ENCODE assay signal across 21 cellular contexts in the genomic region with DNA sequence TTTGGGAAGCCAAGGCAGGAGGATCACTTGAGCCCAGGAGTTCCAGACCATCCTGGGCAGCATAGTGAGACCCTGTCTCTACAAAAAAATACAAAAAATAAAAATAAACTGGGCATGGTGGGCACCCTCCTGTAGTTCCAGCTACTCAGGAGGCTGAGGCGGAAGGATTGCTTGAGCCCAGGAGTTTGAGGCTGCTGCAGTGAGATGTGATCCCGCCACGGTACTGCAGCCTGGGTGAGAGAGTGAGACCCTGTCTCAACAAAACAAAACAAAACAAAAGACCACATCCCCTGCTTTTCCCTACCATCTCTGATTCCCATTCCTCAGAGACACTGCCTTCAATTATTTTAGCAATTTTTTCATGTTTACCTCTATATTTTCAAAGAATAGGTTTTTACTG. TPM values are rescaled to one million over a fixed set of nuclear protein-coding genes. Genes with fewer than 3 reads are reported as not detected.
DNase-seq lines count a peak whose midpoint lies in the region; ATAC-seq and TF ChIP-seq lines count a peak whose summit lies in the region.
"Had no signal": no experiment of that assay in that cellular context is flagged by ENCODE, and none has a peak within 500 bp of the region (broad histone marks: within the 10 kb centered on the region; RNA-seq: fewer than 3 reads in every experiment).

No MANE protein-coding gene starts in this region.

- no peaks in the 10 kb centered on the region for H3K27me3 ChIP-seq in CD4-positive, alpha-beta T cell (ENCODE audit: control insufficient read depth, insufficient read depth, low read length)
- H3K27me3 ChIP-seq in right lobe of liver (no peaks in the 10 kb centered on the region), smooth muscle cell (ENCODE audit: low read depth) (no peaks in the 10 kb centered on the region)
- H3K27me3 ChIP-seq: BLaER1 treated with 17β-estradiol and CSF1 and Interleukin-3, amounts not matched to agents 10 nM and 100 nM had no signal

- peaks cover under 1% of the 10 kb centered on the region for H3K79me2 ChIP-seq in smooth muscle cell (ENCODE audit: low read depth)

- CTCF ChIA-PET in CD4-positive, alpha-beta T cell (lab: Charles Lee), result no interaction called here

- POLR2A ChIA-PET in CD4-positive, alpha-beta T cell (lab: Charles Lee), result no interaction called here

- H3K4me2 ChIP-seq in smooth muscle cell, result no peak overlapping the region
- H3K4me2 ChIP-seq: BLaER1 treated with 17β-estradiol and CSF1 and Interleukin-3, amounts not matched to agents 10 nM and 100 nM had no signal

- no peaks in the 10 kb centered on the region for H3K36me3 ChIP-seq in right lobe of liver
- H3K36me3 ChIP-seq in smooth muscle cell (ENCODE audit: low read depth), result no peaks in the 10 kb centered on the region

- no peak overlapping the region for H3K27ac Mint-ChIP-seq in activated CD4-positive, alpha-beta T cell treated with anti-CD3 and anti-CD28 coated beads, Interleukin-2, amount 10 ng/mL, durations not matched to agents 24 days and 14 days
- no peak overlapping the region for H3K27ac Mint-ChIP-seq in CD4-positive, alpha-beta T cell
- H3K27ac Mint-ChIP-seq in neural crest cell (ENCODE audit: unreplicated experiment), result no peak overlapping the region
- H3K27ac Mint-ChIP-seq: B cell; CD4-positive, alpha-beta memory T cell had no signal

- no CpG with 5 or more reads among the region's 3 CpGs for WGBS in right lobe of liver (ENCODE audit: insufficient coverage, low coverage, low lambda C conversion rate, missing lambda C conversion rate)
- 95% methylated on average over 3 of the region's 3 CpGs for WGBS in smooth muscle cell (ENCODE audit: low lambda C conversion rate)

- TF ChIP-seq POLR2A in right lobe of liver (IDR thresholded peaks at IDR 0.05), result no peak

- no peaks in the 10 kb centered on the region for H3K9me3 ChIP-seq in CD4-positive, alpha-beta T cell (ENCODE audit: control insufficient read depth, low read length)
- H3K9me3 ChIP-seq in right lobe of liver (no peaks in the 10 kb centered on the region), smooth muscle cell (replicated peaks; ENCODE audit: low read depth) (no peaks in the 10 kb centered on the region)
- H3K9me3 ChIP-seq: BLaER1 treated with 17β-estradiol and CSF1 and Interleukin-3, amounts not matched to agents 10 nM and 100 nM had no signal

- DNase-seq in activated CD4-positive, alpha-beta T cell treated with anti-CD3 and anti-CD28 coated beads, Interleukin-2, amount 10 ng/mL, durations not matched to agents 24 days and 14 days, result peak; percentile 48
- DNase-seq in activated CD4-positive, alpha-beta T cell treated with anti-CD3 and anti-CD28 coated beads, Interleukin-2, amount 50 U/mL, for 1 hour, result no peak
- DNase-seq in CD4-positive, alpha-beta T cell, result no peak
- DNase-seq in right lobe of liver (no peak), neural crest cell (ENCODE audit: low read depth, low spot score) (no peak), smooth muscle cell (lab: John Stamatoyannopoulos, UW; ENCODE audit: unreplicated experiment) (no peak), COR-L47 (lab: John Stamatoyannopoulos, UW) (no peak)
- DNase-seq: 8988T; AML-193; CD4-positive, alpha-beta memory T cell; DMS 273 treated with DMSO at 0.1 percent for 48 hours; DMS153; DMS79; DND-41; EL; GDM1 had no signal

- H3K9ac ChIP-seq in smooth muscle cell (ENCODE audit: low read depth), result no peak overlapping the region
- H3K9ac ChIP-seq: BLaER1 treated with 17β-estradiol and CSF1 and Interleukin-3, amounts not matched to agents 10 nM and 100 nM had no signal

- TF ChIP-seq CTCF in CD4-positive, alpha-beta T cell (IDR thresholded peaks at IDR 0.05), result no peak
- TF ChIP-seq CTCF in right lobe of liver (IDR thresholded peaks at IDR 0.05), result no peak
- no peak for TF ChIP-seq CTCF in neural crest cell (conservative IDR thresholded peaks at IDR 0.05)
- no peak for TF ChIP-seq CTCF in smooth muscle cell (IDR thresholded peaks at IDR 0.05; ENCODE audit: borderline replicate concordance, insufficient read depth, poor library complexity, severe bottlenecking)

- H4K20me1 ChIP-seq in smooth muscle cell (ENCODE audit: low read depth), result no peaks in the 10 kb centered on the region

- no peak for ATAC-seq in CD4-positive, alpha-beta T cell (ENCODE audit: poor library complexity)
- ATAC-seq in right lobe of liver (no peak), GM18907 (IDR thresholded peaks at IDR 0.05; ENCODE audit: unreplicated experiment) (no peak)

- H2AFZ ChIP-seq in smooth muscle cell (ENCODE audit: low read depth), result no peak overlapping the region

- H3K4me1 ChIP-seq in right lobe of liver (peaks cover 0 to 46% (median 20%) of the 10 kb centered on the region in 4 donors), smooth muscle cell (ENCODE audit: low read depth) (no peaks in the 10 kb centered on the region)

- H3K27ac ChIP-seq in CD4-positive, alpha-beta T cell (ENCODE audit: low read depth, low read length), result no peak overlapping the region
- H3K27ac ChIP-seq in right lobe of liver (peak overlapping the region in 2 of 3 donors; percentile 20 to 49), smooth muscle cell (ENCODE audit: low read depth) (no peak overlapping the region)
- H3K27ac ChIP-seq: BLaER1 treated with 17β-estradiol and CSF1 and Interleukin-3, amounts not matched to agents 10 nM and 100 nM; C4-2B had no signal

- intact Hi-C loops in activated CD4-positive, alpha-beta T cell treated with anti-CD3 and anti-CD28 coated beads, Interleukin-2, amount 10 ng/mL, durations not matched to agents 24 days and 14 days (cut with micrococcal nuclease), result no loop called here
- intact Hi-C loops in CD4-positive, alpha-beta T cell (cut with DNase I, micrococcal nuclease), result loop anchor here in 1 of 2 experiments (10.0 kb wide), 1 partner anchor 523 kb away; a partner anchor contains a TSS
- intact Hi-C loops in right lobe of liver (cut with DNase I), result no loop called here

- H3K27me3 Mint-ChIP-seq in activated CD4-positive, alpha-beta T cell treated with anti-CD3 and anti-CD28 coated beads, Interleukin-2, amount 10 ng/mL, durations not matched to agents 24 days and 14 days, result peaks cover 26% of the 10 kb centered on the region
- H3K27me3 Mint-ChIP-seq in CD4-positive, alpha-beta T cell, result peaks cover 18% of the 10 kb centered on the region
- no peaks in the 10 kb centered on the region for H3K27me3 Mint-ChIP-seq in neural crest cell (ENCODE audit: low read depth)
- H3K27me3 Mint-ChIP-seq: B cell had no signal

- peaks cover 4% of the 10 kb centered on the region for H3K4me1 Mint-ChIP-seq in activated CD4-positive, alpha-beta T cell treated with anti-CD3 and anti-CD28 coated beads, Interleukin-2, amount 10 ng/mL, durations not matched to agents 24 days and 14 days
- H3K4me1 Mint-ChIP-seq in CD4-positive, alpha-beta T cell (ENCODE audit: low read depth), result peaks cover 5% of the 10 kb centered on the region
- peaks cover 23% of the 10 kb centered on the region for H3K4me1 Mint-ChIP-seq in neural crest cell

- no peak overlapping the region for H3K4me3 Mint-ChIP-seq in activated CD4-positive, alpha-beta T cell treated with anti-CD3 and anti-CD28 coated beads, Interleukin-2, amount 10 ng/mL, durations not matched to agents 24 days and 14 days
- peak overlapping the region; percentile 59 for H3K4me3 Mint-ChIP-seq in CD4-positive, alpha-beta T cell
- H3K4me3 Mint-ChIP-seq in neural crest cell, result peak overlapping the region; percentile 59
- H3K4me3 Mint-ChIP-seq: B cell; CD4-positive, alpha-beta memory T cell had no signal

- H3F3A ChIP-seq in smooth muscle cell (ENCODE audit: low read depth), result no peaks in the 10 kb centered on the region

- H3K9me3 Mint-ChIP-seq in activated CD4-positive, alpha-beta T cell treated with anti-CD3 and anti-CD28 coated beads, Interleukin-2, amount 10 ng/mL, durations not matched to agents 24 days and 14 days, result no peaks in the 10 kb centered on the region
- no peaks in the 10 kb centered on the region for H3K9me3 Mint-ChIP-seq in CD4-positive, alpha-beta T cell
- H3K9me3 Mint-ChIP-seq in neural crest cell, result no peaks in the 10 kb centered on the region
- H3K9me3 Mint-ChIP-seq: CD4-positive, alpha-beta memory T cell had no signal

- H3K4me3 ChIP-seq in right lobe of liver (no peak overlapping the region), smooth muscle cell (no peak overlapping the region)
- H3K4me3 ChIP-seq: BLaER1 treated with 17β-estradiol and CSF1 and Interleukin-3, amounts not matched to agents 10 nM and 100 nM; GM12878 had no signal

- H3K36me3 Mint-ChIP-seq in activated CD4-positive, alpha-beta T cell treated with anti-CD3 and anti-CD28 coated beads, Interleukin-2, amount 10 ng/mL, durations not matched to agents 24 days and 14 days (ENCODE audit: low read depth), result no peaks in the 10 kb centered on the region
- H3K36me3 Mint-ChIP-seq in CD4-positive, alpha-beta T cell (ENCODE audit: low read depth), result peaks cover 5% of the 10 kb centered on the region
- no peaks in the 10 kb centered on the region for H3K36me3 Mint-ChIP-seq in neural crest cell (ENCODE audit: low read depth)

RNA-seq across cellular contexts. Expression of a gene that starts 3.9 kb away (rescaled TPM):
- total RNA-seq in activated CD4-positive, alpha-beta T cell treated with anti-CD3 and anti-CD28 coated beads, Interleukin-2, amount 10 ng/mL, durations not matched to agents 24 days and 14 days, result 11.7 and 12.1 TPM in 2 replicates
- 100 to 1,000 TPM; 124 to 130 TPM for total RNA-seq in CD4-positive, alpha-beta T cell
- total RNA-seq in right lobe of liver, result 10 to 100 TPM; 30.6 to 47.7 (median 39.7) TPM
- total RNA-seq in neural crest cell, result 13.5 and 13.8 TPM in 2 replicates
- total RNA-seq in smooth muscle cell, result 21.5 and 25.7 TPM in 2 replicates
- 14.1 and 14.8 TPM in 2 replicates for polyA plus RNA-seq in smooth muscle cell

Comparison
In these comparisons a context has a peak if more than half of its experiments do, and no peak if none do; other contexts are left out.
1. H3K27ac ChIP-seq: peak in right lobe of liver (2 of 3); none in CD4-positive, alpha-beta T cell (single experiment) and smooth muscle cell (single experiment).